ENCODE assay signal across 8 cellular contexts in genomic region chr17:29588017-29588557, GRCh38. TPM values are rescaled to one million over a fixed set of nuclear protein-coding genes. Genes with fewer than 3 reads are reported as not detected.
DNase-seq lines count a peak whose midpoint lies in the region; ATAC-seq and TF ChIP-seq lines count a peak whose summit lies in the region.

No MANE protein-coding gene starts in this region.

- peak overlapping the region; percentile 50 for H3K27ac ChIP-seq in CD4-positive, alpha-beta memory T cell (ENCODE audit: low read depth, low read length)
- no peak overlapping the region for H3K27ac ChIP-seq in neutrophil

- no peaks in the 10 kb centered on the region for H3K27me3 Mint-ChIP-seq in CD4-positive, alpha-beta memory T cell
- H3K27me3 Mint-ChIP-seq in endothelial cell (ENCODE audit: unreplicated experiment): peaks cover 22% of the 10 kb centered on the region

- no peaks in the 10 kb centered on the region for H3K9me3 Mint-ChIP-seq in CD4-positive, alpha-beta memory T cell
- no peaks in the 10 kb centered on the region for H3K9me3 Mint-ChIP-seq in endothelial cell (ENCODE audit: unreplicated experiment)

- intact Hi-C loops in CD4-positive, alpha-beta memory T cell (cut with micrococcal nuclease): loop anchor here (5.0 kb wide), 1 partner anchor 174 kb away; no protein-coding TSS in a partner anchor

- no peaks in the 10 kb centered on the region for H3K36me3 ChIP-seq in CD4-positive, alpha-beta memory T cell (ENCODE audit: insufficient read depth, low read length)
- H3K36me3 ChIP-seq in neutrophil: no peaks in the 10 kb centered on the region

- no peaks in the 10 kb centered on the region for H3K27me3 ChIP-seq in CD4-positive, alpha-beta memory T cell (ENCODE audit: insufficient read depth, low read length)
- H3K27me3 ChIP-seq in neutrophil: peaks cover 46% of the 10 kb centered on the region

- POLR2A ChIA-PET in CD4-positive, alpha-beta memory T cell (lab: Charles Lee; ENCODE audit: partially characterized antibody): interaction anchor here (0.9 to 10.7 kb wide), 11 partner anchors 9 to 294 kb away, joined by 3 to 115 read pairs (median 6); partner anchors contain the start of genes ABHD15 and TP53I13

- CTCF ChIA-PET in CD4-positive, alpha-beta memory T cell (lab: Charles Lee; ENCODE audit: partially characterized antibody): interaction anchor here (0.8 to 28.5 kb wide), 6 partner anchors 9 to 342 kb away, joined by 3 to 523 read pairs (median 6); partner anchors contain the start of genes CORO6, SSH2 and TP53I13

- H3K4me3 Mint-ChIP-seq in CD4-positive, alpha-beta memory T cell: peak overlapping the region; percentile 93 to 97 (median 95)
- peak overlapping the region; percentile 94 for H3K4me3 Mint-ChIP-seq in endothelial cell (ENCODE audit: unreplicated experiment)

- H3K4me3 ChIP-seq in CD4-positive, alpha-beta memory T cell (ENCODE audit: low read length in 2 of 2): peak overlapping the region; percentile 61 to 76
- H3K4me3 ChIP-seq in neutrophil (ENCODE audit: low read depth in 1 of 2, low read length in 1 of 2): peak overlapping the region; percentile 74 to 80

- peak overlapping the region; percentile 86 to 97 (median 94) for H3K27ac Mint-ChIP-seq in CD4-positive, alpha-beta memory T cell
- H3K27ac Mint-ChIP-seq in endothelial cell (ENCODE audit: unreplicated experiment): peak overlapping the region; percentile 85

- H3K9me3 ChIP-seq in CD4-positive, alpha-beta memory T cell (ENCODE audit: control insufficient read depth in 1 of 2, low read length in 2 of 2): no peaks in the 10 kb centered on the region
- no peaks in the 10 kb centered on the region for H3K9me3 ChIP-seq in neutrophil

- DNase-seq in CD4-positive, alpha-beta memory T cell: no peak
- DNase-seq in RKO (ENCODE audit: low spot score) (peak; percentile 33), endothelial cell (ENCODE audit: low spot score) (no peak), NCI-H1092 treated with DMSO at 0.1 percent for 48 hours (lab: John Stamatoyannopoulos, UW) (no peak)
- DNase-seq in central memory CD4-positive, alpha-beta T cell: no peak

- H3K4me1 Mint-ChIP-seq in CD4-positive, alpha-beta memory T cell: peaks cover 35 to 85% (median 60%) of the 10 kb centered on the region in 4 donors
- peaks cover 54% of the 10 kb centered on the region for H3K4me1 Mint-ChIP-seq in endothelial cell (ENCODE audit: unreplicated experiment)

- TF ChIP-seq CTCF in endothelial cell (IDR thresholded peaks at IDR 0.05; ENCODE audit: unreplicated experiment) (no peak), neutrophil (IDR thresholded peaks at IDR 0.05) (no peak)

- ATAC-seq in GM21390 (IDR thresholded peaks at IDR 0.05; ENCODE audit: unreplicated experiment) (no peak), HG03457 (IDR thresholded peaks at IDR 0.05; ENCODE audit: unreplicated experiment) (no peak)

- H3K4me1 ChIP-seq in CD4-positive, alpha-beta memory T cell (ENCODE audit: insufficient read depth, low read length): peaks cover 82% of the 10 kb centered on the region
- H3K4me1 ChIP-seq in neutrophil (ENCODE audit: control insufficient read depth in 1 of 2, insufficient read depth in 1 of 2, low read depth in 1 of 2, low read length in 1 of 2): peaks cover 54 to 57% of the 10 kb centered on the region in 2 experiments

- peaks cover 0 to 4% of the 10 kb centered on the region in 2 donors for H3K36me3 Mint-ChIP-seq in CD4-positive, alpha-beta memory T cell
- peaks cover 9% of the 10 kb centered on the region for H3K36me3 Mint-ChIP-seq in endothelial cell (ENCODE audit: low read depth, unreplicated experiment)

RNA-seq across cellular contexts. Expression of gene GIT1, which starts 1.4 kb away (rescaled TPM):
- total RNA-seq in CD4-positive, alpha-beta memory T cell: 10 to 100 TPM; 78.9 to 82.8 TPM
- 10 to 100 TPM in 1 of 2 donors, 1 to 10 TPM in 1; 4.2 to 24.9 TPM for polyA plus RNA-seq in CD4-positive, alpha-beta memory T cell
- total RNA-seq in endothelial cell (ENCODE audit: unreplicated experiment): 116 TPM

RNA-seq across cellular contexts. Expression of gene ANKRD13B, which starts 4.8 kb away (rescaled TPM):
- 1 to 10 TPM; 1.3 to 2.3 TPM for total RNA-seq in CD4-positive, alpha-beta memory T cell
- not detected for polyA plus RNA-seq in CD4-positive, alpha-beta memory T cell
- total RNA-seq in endothelial cell (ENCODE audit: unreplicated experiment): 7.6 TPM

RNA-seq across cellular contexts. Expression of gene TP53I13, which starts 19.6 kb away (rescaled TPM):
- total RNA-seq in CD4-positive, alpha-beta memory T cell: 100 to 1,000 TPM; 149 to 158 TPM
- 10 to 100 TPM; 31.5 to 47.5 TPM for polyA plus RNA-seq in CD4-positive, alpha-beta memory T cell
- total RNA-seq in endothelial cell (ENCODE audit: unreplicated experiment): 15.7 TPM

RNA-seq across cellular contexts. Expression of gene ABHD15, which starts 21.2 kb away (rescaled TPM):
- 10 to 100 TPM; 18.1 to 18.8 TPM for total RNA-seq in CD4-positive, alpha-beta memory T cell
- polyA plus RNA-seq in CD4-positive, alpha-beta memory T cell: 10 to 100 TPM in 1 of 2 donors, 1 to 10 TPM in 1; 8.2 to 13.5 TPM
- total RNA-seq in endothelial cell (ENCODE audit: unreplicated experiment): 1.7 TPM

RNA-seq across cellular contexts. Expression of gene CORO6, which starts 34.6 kb away (rescaled TPM):
- 1 to 10 TPM; 1.6 to 2.2 TPM for total RNA-seq in CD4-positive, alpha-beta memory T cell
- not detected for polyA plus RNA-seq in CD4-positive, alpha-beta memory T cell
- total RNA-seq in endothelial cell (ENCODE audit: unreplicated experiment): 13.0 TPM
